ENCODE assay signal across 16 cellular contexts in the genomic region with DNA sequence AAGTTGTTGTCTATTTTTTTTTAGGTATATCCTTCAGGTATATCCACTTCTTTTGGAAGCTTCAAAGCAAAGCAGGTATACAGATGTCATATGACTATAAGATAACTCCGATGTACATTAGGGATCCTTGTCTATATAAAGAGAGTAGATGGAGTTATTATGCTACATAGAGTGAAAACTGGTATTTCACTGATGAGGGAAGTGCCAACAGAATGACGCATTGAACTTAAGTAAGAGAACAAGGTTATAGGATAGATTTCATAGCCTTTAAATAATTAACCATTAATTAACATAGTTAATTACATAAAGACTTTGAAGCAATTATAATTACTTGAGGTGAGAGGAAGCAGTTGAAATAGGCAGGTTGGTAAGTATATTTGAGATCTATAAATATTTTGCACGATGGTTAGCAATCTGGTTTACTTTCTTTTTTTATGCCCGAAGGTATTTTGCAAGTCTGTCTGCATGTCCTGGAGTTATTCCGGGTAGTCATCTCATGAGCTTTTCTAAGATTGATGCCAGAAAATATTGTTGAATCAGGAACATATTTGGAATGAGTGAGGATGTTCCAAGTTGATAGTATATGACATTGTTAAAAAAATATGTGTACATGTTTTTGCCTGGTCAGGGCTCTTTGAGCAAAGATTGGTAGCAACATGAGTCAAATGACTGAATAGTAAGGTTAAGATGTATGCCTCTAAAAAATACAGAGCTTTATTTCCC.
DNase-seq lines count a peak whose midpoint lies in the region; ATAC-seq and TF ChIP-seq lines count a peak whose summit lies in the region.
"Had no signal": no experiment of that assay in that cellular context is flagged by ENCODE, and none has a peak within 500 bp of the region (broad histone marks: within the 10 kb centered on the region; RNA-seq: fewer than 3 reads in every experiment).

No MANE protein-coding gene starts in this region.

- WGBS in mammary epithelial cell (ENCODE audit: low coverage, missing lambda C conversion rate), result 29% methylated on average over 5 of the region's 5 CpGs
- WGBS in mesendoderm (ENCODE audit: extremely low coverage, insufficient coverage, low lambda C conversion rate), result no CpG with 5 or more reads among the region's 5 CpGs

- TF ChIP-seq CTCF in AG04449 (IDR thresholded peaks at IDR 0.05; ENCODE audit: insufficient read depth, low read length, missing control alignments) (no peak), mammary epithelial cell (conservative IDR thresholded peaks at IDR 0.05 in 1 of 2, IDR thresholded peaks at IDR 0.05 in 1 of 2; ENCODE audit: extremely low read depth in 1 of 2, insufficient read depth in 1 of 2, low read depth in 1 of 2, low read length in 2 of 2) (no peak), progenitor cell of endocrine pancreas (IDR thresholded peaks at IDR 0.05; ENCODE audit: unreplicated experiment) (no peak)

- H3K4me2 ChIP-seq in mammary epithelial cell (ENCODE audit: insufficient read depth, low read depth, low read length), result peak overlapping the region; percentile 68
- no peak overlapping the region for H3K4me2 ChIP-seq in mesendoderm (ENCODE audit: low read length)

- POLR2A ChIA-PET in AG04449 (lab: Yijun Ruan, JAX), result no interaction called here

- no peak overlapping the region for H4K8ac ChIP-seq in mesendoderm (ENCODE audit: low read depth, low read length)

- CTCF ChIA-PET in AG04449 (lab: Yijun Ruan, JAX), result interaction anchor here (1.5 kb wide), 1 partner anchor 12 kb away, joined by 3 read pairs; no protein-coding TSS in a partner anchor
- CTCF ChIA-PET in mammary epithelial cell (lab: Charles Lee; ENCODE audit: low non-redundant PET), result interaction anchor here (0.7 kb wide), 1 partner anchor 439 kb away, joined by 3 read pairs; no protein-coding TSS in a partner anchor

- no peaks in the 10 kb centered on the region for H3K36me3 Mint-ChIP-seq in activated T-helper 17 cell treated with anti-CD3 and anti-CD28 coated beads, Interleukin-2, amount 50 U/mL, for 72 hours (ENCODE audit: low read depth)
- peaks cover 4% of the 10 kb centered on the region for H3K36me3 Mint-ChIP-seq in progenitor cell of endocrine pancreas (ENCODE audit: insufficient read depth)
- H3K36me3 Mint-ChIP-seq: natural killer cell, T-cell had no signal

- H3K23ac ChIP-seq in mesendoderm (ENCODE audit: low read length), result no peak overlapping the region

- H3K4me3 ChIP-seq in AG04449 (ENCODE audit: low read depth, low read length), result no peak overlapping the region
- no peak overlapping the region for H3K4me3 ChIP-seq in HUES6 (ENCODE audit: low read depth, low read length)
- peak overlapping the region in 2 of 3 experiments; percentile 30 to 50 for H3K4me3 ChIP-seq in mammary epithelial cell (replicated peaks in 1 of 3; ENCODE audit: insufficient read depth in 1 of 3, low read depth in 2 of 3, low read length in 3 of 3)
- H3K4me3 ChIP-seq in mesendoderm (ENCODE audit: low read length), result no peak overlapping the region
- H3K4me3 ChIP-seq: testis had no signal

- no peak overlapping the region for H3K4ac ChIP-seq in mesendoderm (ENCODE audit: low read depth, low read length)

- no peaks in the 10 kb centered on the region for H4K20me1 ChIP-seq in mammary epithelial cell (ENCODE audit: insufficient read depth, low read length)

- no peaks in the 10 kb centered on the region for H3K79me1 ChIP-seq in mesendoderm (ENCODE audit: low read length)

- no peaks in the 10 kb centered on the region for H3K9me3 Mint-ChIP-seq in activated T-helper 17 cell treated with anti-CD3 and anti-CD28 coated beads, Interleukin-2, amount 50 U/mL, for 72 hours
- peaks cover 16% of the 10 kb centered on the region for H3K9me3 Mint-ChIP-seq in progenitor cell of endocrine pancreas (ENCODE audit: low read depth)
- H3K9me3 Mint-ChIP-seq: central memory CD8-positive, alpha-beta T cell; natural killer cell had no signal

- dilution Hi-C loops in mammary epithelial cell (cut with HindIII; ENCODE audit: low sequenced_read_pairs), result no loop called here

- DNase-seq in AG04449 (ENCODE audit: low read depth, low spot score), result peak; percentile 61
- peak; percentile 45 for DNase-seq in mammary epithelial cell
- DNase-seq in hepatic stellate cell (ENCODE audit: low spot score), result peak; percentile 7
- no peak for DNase-seq in progenitor cell of endocrine pancreas (ENCODE audit: low spot score, unreplicated experiment)
- no peak for DNase-seq in mesendoderm
- no peak for DNase-seq in NCI-H2081 (lab: John Stamatoyannopoulos, UW)
- DNase-seq: activated naive CD4-positive, alpha-beta T cell treated with anti-CD3 and anti-CD28 coated beads, Interleukin-2, amount 50 U/mL, for 16 hours; natural killer cell; NCI-H2081 treated with DMSO at 0.1 percent for 48 hours; NCI-H69; retina; T-cell; testis had no signal

- no peak overlapping the region for H3K4me3 Mint-ChIP-seq in activated T-helper 17 cell treated with anti-CD3 and anti-CD28 coated beads, Interleukin-2, amount 50 U/mL, for 72 hours
- H3K4me3 Mint-ChIP-seq in progenitor cell of endocrine pancreas (ENCODE audit: low read depth), result no peak overlapping the region
- H3K4me3 Mint-ChIP-seq: central memory CD8-positive, alpha-beta T cell; natural killer cell; T-cell had no signal

- no peak overlapping the region for H2BK120ac ChIP-seq in mesendoderm (ENCODE audit: low read depth, low read length)

- H3K4me1 Mint-ChIP-seq in activated T-helper 17 cell treated with anti-CD3 and anti-CD28 coated beads, Interleukin-2, amount 50 U/mL, for 72 hours, result no peaks in the 10 kb centered on the region
- H3K4me1 Mint-ChIP-seq in progenitor cell of endocrine pancreas (ENCODE audit: low read depth), result no peaks in the 10 kb centered on the region
- H3K4me1 Mint-ChIP-seq: central memory CD8-positive, alpha-beta T cell; natural killer cell; T-cell had no signal

- in situ Hi-C loops in mammary epithelial cell (cut with MboI; ENCODE audit: low sequenced_read_pairs in 2 of 2), result no loop called here

- no peak overlapping the region for H2BK15ac ChIP-seq in mesendoderm (replicated peaks; ENCODE audit: low read depth)

- H4K5ac ChIP-seq in mesendoderm (ENCODE audit: low read length), result no peak overlapping the region

- no TSS peak for BruUV-seq in mammary epithelial cell (replicated peaks; lab: Mats Ljungman, UMichigan)

- no peak overlapping the region for H2BK5ac ChIP-seq in mesendoderm (ENCODE audit: low read length)

- no peaks in the 10 kb centered on the region for H3K36me3 ChIP-seq in HUES6 (ENCODE audit: control insufficient read depth, insufficient read depth, low read length)
- H3K36me3 ChIP-seq in mammary epithelial cell (ENCODE audit: insufficient read depth, low read length), result no peaks in the 10 kb centered on the region
- H3K36me3 ChIP-seq in mesendoderm (ENCODE audit: control insufficient read depth, insufficient read depth, low read length), result no peaks in the 10 kb centered on the region

- peak overlapping the region; percentile 61 for H2AFZ ChIP-seq in mammary epithelial cell (ENCODE audit: low read depth, low read length)

- no peak overlapping the region for H2AK5ac ChIP-seq in mesendoderm (ENCODE audit: low read length)

- no peak overlapping the region for H3K9ac ChIP-seq in HUES6 (ENCODE audit: low read length)
- H3K9ac ChIP-seq in mammary epithelial cell (ENCODE audit: insufficient read depth, low read length), result no peak overlapping the region
- H3K9ac ChIP-seq in mesendoderm (ENCODE audit: low read length), result no peak overlapping the region

- H3K27me3 ChIP-seq in HUES6 (ENCODE audit: control insufficient read depth, insufficient read depth, low read length) (no peaks in the 10 kb centered on the region), mammary epithelial cell (ENCODE audit: insufficient read depth, low read length) (no peaks in the 10 kb centered on the region), mesendoderm (ENCODE audit: insufficient read depth, low read length, poor library complexity) (no peaks in the 10 kb centered on the region)
- H3K27me3 ChIP-seq: testis had no signal

- H3K56ac ChIP-seq in mesendoderm (ENCODE audit: low read length), result no peak overlapping the region

- H3K9me3 ChIP-seq in HUES6 (ENCODE audit: control insufficient read depth, insufficient read depth, low read depth, low read length) (peaks cover 3% of the 10 kb centered on the region; the same call in 1 of the 2 replicates), mammary epithelial cell (replicated peaks; ENCODE audit: insufficient read depth, low read length) (no peaks in the 10 kb centered on the region)
- H3K9me3 ChIP-seq: testis had no signal

- H3K79me2 ChIP-seq in mammary epithelial cell (ENCODE audit: insufficient read depth, low read length), result no peaks in the 10 kb centered on the region
- H3K79me2 ChIP-seq in mesendoderm (ENCODE audit: control insufficient read depth, insufficient read depth, low read length), result no peaks in the 10 kb centered on the region

- H3K27ac ChIP-seq in HUES6 (ENCODE audit: low read depth, low read length) (0 out of 2 replicates have a peak overlapping the region, but pooled peaks have one; percentile 36), mammary epithelial cell (ENCODE audit: insufficient read depth, low read depth, low read length) (peak overlapping the region; percentile 15), mesendoderm (ENCODE audit: low read depth, low read length) (no peak overlapping the region)
- H3K27ac ChIP-seq: testis had no signal

- H3K18ac ChIP-seq in mesendoderm (ENCODE audit: low read length), result no peak overlapping the region

- H3K27ac Mint-ChIP-seq in activated T-helper 17 cell treated with anti-CD3 and anti-CD28 coated beads, Interleukin-2, amount 50 U/mL, for 72 hours, result no peak overlapping the region
- no peak overlapping the region for H3K27ac Mint-ChIP-seq in progenitor cell of endocrine pancreas
- H3K27ac Mint-ChIP-seq: natural killer cell, T-cell had no signal

- ATAC-seq in activated T-helper 17 cell treated with anti-CD3 and anti-CD28 coated beads, Interleukin-2, amount 50 U/mL, for 72 hours (replicated peaks), result no peak
- ATAC-seq: natural killer cell, T-cell had no signal

- H3K4me1 ChIP-seq in HUES6 (ENCODE audit: control insufficient read depth, insufficient read depth, low read length), result peaks cover 27% of the 10 kb centered on the region
- H3K4me1 ChIP-seq in mammary epithelial cell (ENCODE audit: insufficient read depth, low read length), result no peaks in the 10 kb centered on the region
- H3K4me1 ChIP-seq in mesendoderm (ENCODE audit: control insufficient read depth, low read depth, low read length), result no peaks in the 10 kb centered on the region
- H3K4me1 ChIP-seq: testis had no signal

- intact Hi-C loops in mammary epithelial cell (cut with micrococcal nuclease), result no loop called here

- H3K27me3 Mint-ChIP-seq in activated T-helper 17 cell treated with anti-CD3 and anti-CD28 coated beads, Interleukin-2, amount 50 U/mL, for 72 hours, result peaks cover 3% of the 10 kb centered on the region
- H3K27me3 Mint-ChIP-seq in progenitor cell of endocrine pancreas, result no peaks in the 10 kb centered on the region

Comparison
In these comparisons a context has a peak if more than half of its experiments do, and no peak if none do; other contexts are left out.
1. DNase-seq: peak in AG04449 (single experiment), mammary epithelial cell (single experiment) and hepatic stellate cell (single experiment); none in progenitor cell of endocrine pancreas (single experiment), mesendoderm (single experiment) and NCI-H2081 (0 of 2).
2. H3K4me3 ChIP-seq: peak in mammary epithelial cell (2 of 3); none in AG04449 (single experiment), HUES6 (single experiment) and mesendoderm (single experiment).